22 cellular contexts compared by ENCODE assay signal in the genomic region with DNA sequence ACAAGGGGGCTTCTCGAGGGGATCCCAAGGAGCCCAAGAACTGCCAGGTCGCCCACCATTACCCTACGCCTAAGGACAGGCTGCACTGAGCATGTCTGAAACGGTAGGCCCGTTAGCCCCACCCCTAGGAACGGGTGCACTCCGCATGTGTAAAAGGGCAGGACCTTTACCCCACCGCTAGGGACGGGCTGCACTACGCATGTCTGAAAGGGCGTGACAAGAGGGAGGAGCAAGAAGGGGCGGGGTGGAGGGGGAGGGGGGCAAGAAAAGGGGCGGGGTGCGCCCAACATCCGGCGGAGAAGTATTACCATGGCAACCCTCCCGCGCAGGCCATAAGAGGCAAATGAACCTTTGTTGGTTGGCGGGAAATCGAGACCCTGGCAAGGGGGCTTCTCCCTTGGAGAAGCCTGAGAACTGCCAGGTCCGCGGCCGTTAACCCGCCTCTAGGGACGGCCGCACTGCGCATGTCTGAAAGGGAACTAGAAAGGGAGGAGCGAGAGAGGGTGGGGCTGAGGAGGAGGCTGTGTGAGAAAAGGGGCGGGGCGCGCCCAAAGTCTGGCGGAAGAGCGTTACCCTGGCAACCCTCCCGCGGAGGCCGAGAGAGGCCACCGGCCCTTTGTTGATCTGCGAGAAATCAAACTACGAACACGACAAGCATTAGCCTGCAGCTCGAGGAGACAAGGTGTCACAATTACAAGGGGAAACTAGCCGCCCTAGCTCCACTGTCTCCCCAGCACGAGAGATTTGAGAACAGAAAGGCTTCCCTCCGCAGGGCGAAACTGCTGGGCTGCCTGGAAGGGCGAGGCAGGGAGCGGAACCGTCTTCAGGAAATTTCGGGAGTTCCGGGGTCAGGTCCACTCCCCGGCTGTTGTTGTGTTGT.
A peak's percentile ranks its signal among the peaks of the same experiment; 100 is the strongest.
DNase-seq lines count a peak whose midpoint lies in the region; ATAC-seq, FAIRE-seq and TF ChIP-seq lines count a peak whose summit lies in the region.
"Had no signal": no experiment of that assay in that cellular context is flagged by ENCODE, and none has a peak within 500 bp of the region (broad histone marks: within the 10 kb centered on the region; RNA-seq: fewer than 3 reads in every experiment).

No MANE protein-coding gene starts in this region.

- no peak overlapping the region for H3K27ac ChIP-seq in pancreas
- H3K27ac ChIP-seq in effector memory CD4-positive, alpha-beta T cell (ENCODE audit: insufficient read depth, low read length, poor library complexity, severe bottlenecking), result no peak overlapping the region
- H3K27ac ChIP-seq in OCI-LY7 (ENCODE audit: low read depth, low read length, poor library complexity, severe bottlenecking), result no peak overlapping the region
- H3K27ac ChIP-seq: gastroesophageal sphincter, uterus had no signal

- POLR2A ChIA-PET in OCI-LY7 (lab: Charles Lee), result no interaction called here

- CTCF ChIA-PET in OCI-LY7 (lab: Charles Lee; ENCODE audit: unreplicated experiment), result no interaction called here

- 35 to 45% methylated on average over 50 to 51 of the region's 51 CpGs for WGBS in pancreas, 2 donors

- H4K20me1 ChIP-seq in OCI-LY7 (ENCODE audit: insufficient read depth, low read length), result no peaks in the 10 kb centered on the region

- no peak overlapping the region for H3K4me2 ChIP-seq in OCI-LY7 (ENCODE audit: low read length)

- no peaks in the 10 kb centered on the region for H3K9me3 ChIP-seq in pancreas
- H3K9me3 ChIP-seq in effector memory CD4-positive, alpha-beta T cell (ENCODE audit: control insufficient read depth, low read length), result no peaks in the 10 kb centered on the region
- no peaks in the 10 kb centered on the region for H3K9me3 ChIP-seq in OCI-LY7 (ENCODE audit: low read length)
- H3K9me3 ChIP-seq: uterus had no signal

- H3K4me3 ChIP-seq in pancreas (no peak overlapping the region), OCI-LY7 (ENCODE audit: low read depth, low read length, poor library complexity, severe bottlenecking) (no peak overlapping the region)
- no peak overlapping the region for H3K4me3 ChIP-seq in effector memory CD4-positive, alpha-beta T cell (ENCODE audit: insufficient read depth, low read depth, low read length, poor library complexity, severe bottlenecking)
- H3K4me3 ChIP-seq: gastroesophageal sphincter, uterus had no signal

- no peak for FAIRE-seq in pancreas (lab: Jason Lieb, UNC)
- FAIRE-seq: GM18507, kidney had no signal

- H3K36me3 ChIP-seq in pancreas (no peaks in the 10 kb centered on the region), OCI-LY7 (ENCODE audit: insufficient read depth, low read length) (no peaks in the 10 kb centered on the region)
- no peaks in the 10 kb centered on the region for H3K36me3 ChIP-seq in effector memory CD4-positive, alpha-beta T cell (ENCODE audit: control insufficient read depth, insufficient read depth, low read length)
- H3K36me3 ChIP-seq: gastroesophageal sphincter, uterus had no signal

- no peaks in the 10 kb centered on the region for H3K4me1 ChIP-seq in pancreas
- no peaks in the 10 kb centered on the region for H3K4me1 ChIP-seq in effector memory CD4-positive, alpha-beta T cell (ENCODE audit: control insufficient read depth, insufficient read depth, low read length, poor library complexity, severe bottlenecking)
- no peaks in the 10 kb centered on the region for H3K4me1 ChIP-seq in OCI-LY7 (ENCODE audit: insufficient read depth, low read length, poor library complexity, severe bottlenecking)
- H3K4me1 ChIP-seq: gastroesophageal sphincter, uterus had no signal

- no peak overlapping the region for H2AFZ ChIP-seq in OCI-LY7 (ENCODE audit: low read length)

- no peaks in the 10 kb centered on the region for H3K9me2 ChIP-seq in OCI-LY7 (ENCODE audit: insufficient read depth, low read length)

- no TSS peak for BruUV-seq in OCI-LY7 (replicated peaks; lab: Mats Ljungman, UMichigan)

- intact Hi-C loops in pancreas (cut with DNase I), result no loop called here
- intact Hi-C loops in OCI-LY7 (cut with micrococcal nuclease; ENCODE audit: unreplicated experiment), result no loop called here

- no peaks in the 10 kb centered on the region for H3K27me3 ChIP-seq in pancreas
- H3K27me3 ChIP-seq in effector memory CD4-positive, alpha-beta T cell (replicated peaks; ENCODE audit: control insufficient read depth, insufficient read depth, low read length, poor library complexity, severe bottlenecking), result no peaks in the 10 kb centered on the region
- H3K27me3 ChIP-seq: uterus had no signal

- ATAC-seq in pancreas, result peak in 3 of 4 donors; percentile 51 to 90 (median 60)
- no peak for ATAC-seq in HG03108 (IDR thresholded peaks at IDR 0.05; ENCODE audit: unreplicated experiment)
- ATAC-seq: activated T-cell treated with anti-CD3 and anti-CD28 coated beads, Interleukin-2, amount 50 U/mL, for 72 hours; gastroesophageal sphincter; HCT116; Panc1 had no signal

- DNase-seq in NCI-H1417 (lab: John Stamatoyannopoulos, UW) (peak in 2 of 3 experiments; percentile 43 to 70), NCI-H1417 treated with DMSO at 0.1 percent for 48 hours (lab: John Stamatoyannopoulos, UW) (no peak), NCI-H2081 (lab: John Stamatoyannopoulos, UW) (peak; percentile 86), NCI-H82 treated with DMSO at 0.1 percent for 48 hours (lab: John Stamatoyannopoulos, UW; ENCODE audit: unreplicated experiment) (peak; percentile 66), pancreas (peak in 2 of 6 donors; percentile 12 to 38), OCI-LY7 (ENCODE audit: low spot score) (no peak)
- no peak for DNase-seq in effector memory CD4-positive, alpha-beta T cell
- DNase-seq: activated CD4-positive, alpha-beta T cell treated with anti-CD3 and anti-CD28 coated beads for 1 hour; activated naive CD4-positive, alpha-beta T cell treated with anti-CD3 and anti-CD28 coated beads, Interleukin-2, amount 50 U/mL, for 16 hours; activated T-cell treated with anti-CD3 and anti-CD28 coated beads, Interleukin-2, amount 50 U/mL, for 72 hours; COR-L47; kidney; NCI-H524 treated with DMSO at 0.1 percent for 48 hours; occipital lobe; stimulated activated CD4-positive, alpha-beta T cell treated with anti-CD3 and anti-CD28 coated beads, Interleukin-12 subunit alpha, Interleukin-12 subunit beta, amount 100 ng/mL, for 4 hours; T1000; uterus had no signal

- TF ChIP-seq CTCF in pancreas (IDR thresholded peaks at IDR 0.05) (no peak), OCI-LY7 (conservative IDR thresholded peaks at IDR 0.05; ENCODE audit: low read length) (no peak)

- H3K79me2 ChIP-seq in OCI-LY7 (ENCODE audit: insufficient read depth, low read depth, low read length), result no peaks in the 10 kb centered on the region

Comparison
In these comparisons a context has a peak if more than half of its experiments do, and no peak if none do; other contexts are left out.
1. DNase-seq: peak in NCI-H1417 (2 of 3), NCI-H2081 (2 of 2) and NCI-H82 treated with DMSO at 0.1 percent for 48 hours (single experiment); none in NCI-H1417 treated with DMSO at 0.1 percent for 48 hours (single experiment), effector memory CD4-positive, alpha-beta T cell (0 of 3) and OCI-LY7 (single experiment).